In genomic region chr5:172642046-172642409, GRCh38 we compare ENCODE assay signal across 9 cellular contexts. TPM values are rescaled to one million over a fixed set of nuclear protein-coding genes. Genes with fewer than 3 reads are reported as not detected.
A peak's percentile ranks its signal among the peaks of the same experiment; 100 is the strongest.
DNase-seq lines count a peak whose midpoint lies in the region; ATAC-seq and TF ChIP-seq lines count a peak whose summit lies in the region.
"Had no signal": no experiment of that assay in that cellular context is flagged by ENCODE, and none has a peak within 500 bp of the region (broad histone marks: within the 10 kb centered on the region; RNA-seq: fewer than 3 reads in every experiment).

No MANE protein-coding gene starts in this region.

- peaks cover 51% of the 10 kb centered on the region for H3K4me1 ChIP-seq in Loucy (ENCODE audit: insufficient read depth, low read length, poor library complexity, severe bottlenecking)
- H3K4me1 ChIP-seq in osteoblast (ENCODE audit: insufficient read depth, low read length): peaks cover 15% of the 10 kb centered on the region

- no peaks in the 10 kb centered on the region for H3F3A ChIP-seq in Loucy (ENCODE audit: low read depth)

- no peaks in the 10 kb centered on the region for H3K9me2 ChIP-seq in Loucy (replicated peaks; ENCODE audit: low read depth, low read length)

- TF ChIP-seq CTCF in BJ (IDR thresholded peaks at IDR 0.05; ENCODE audit: insufficient read depth, low read depth, low read length) (no peak), Loucy (conservative IDR thresholded peaks at IDR 0.05; ENCODE audit: low read length) (no peak), epithelial cell of proximal tubule (conservative IDR thresholded peaks at IDR 0.05; ENCODE audit: low read depth, low read length) (no peak), osteoblast (IDR thresholded peaks at IDR 0.05; ENCODE audit: extremely low read depth, low read depth, low read length) (no peak)

- POLR2A ChIA-PET in BJ (lab: Charles Lee): no interaction called here

- ATAC-seq in HG02885 (IDR thresholded peaks at IDR 0.05; ENCODE audit: poor library complexity, unreplicated experiment): no peak

- CTCF ChIA-PET in BJ (lab: Yijun Ruan, JAX): interaction anchor here (0.9 to 4.1 kb wide), 5 partner anchors 11 to 163 kb away, joined by 3 to 22 read pairs (median 4); no protein-coding TSS in a partner anchor

- H3K27me3 ChIP-seq in BJ (ENCODE audit: control insufficient read depth, insufficient read depth, low read length) (no peaks in the 10 kb centered on the region), Loucy (ENCODE audit: insufficient read depth, low read length, poor library complexity, severe bottlenecking) (no peaks in the 10 kb centered on the region), osteoblast (ENCODE audit: insufficient read depth, low read length) (peaks cover 3% of the 10 kb centered on the region)

- H4K20me1 ChIP-seq in Loucy (ENCODE audit: insufficient read depth, low read length, poor library complexity, severe bottlenecking): no peaks in the 10 kb centered on the region
- H4K20me1 ChIP-seq in osteoblast (ENCODE audit: insufficient read depth, low read length): peaks cover 3% of the 10 kb centered on the region

- H2AFZ ChIP-seq in Loucy (ENCODE audit: low read length) (peak overlapping the region; percentile 80; the same call in 1 of the 2 replicates), osteoblast (ENCODE audit: low read length) (no peak overlapping the region)

- peak overlapping the region; percentile 91 for H3K9ac ChIP-seq in Loucy (ENCODE audit: low read depth, low read length, poor library complexity, severe bottlenecking)

- H3K4me2 ChIP-seq in Loucy (ENCODE audit: low read depth, low read length, poor library complexity, severe bottlenecking) (peak overlapping the region; percentile 77), osteoblast (ENCODE audit: insufficient read depth, low read length) (peak overlapping the region; percentile 76)

- H3K36me3 ChIP-seq in BJ (ENCODE audit: control insufficient read depth, insufficient read depth, low read length): no peaks in the 10 kb centered on the region
- H3K36me3 ChIP-seq in Loucy (ENCODE audit: insufficient read depth, low read length): no peaks in the 10 kb centered on the region
- H3K36me3 ChIP-seq in osteoblast (ENCODE audit: insufficient read depth, low read length): no peaks in the 10 kb centered on the region

- no peak for DNase-seq in BJ (ENCODE audit: low read depth)
- no peak for DNase-seq in epithelial cell of proximal tubule (ENCODE audit: low read depth)
- peak; percentile 85 for DNase-seq in osteoblast (ENCODE audit: insufficient read length, low spot score, missing footprints)
- DNase-seq in NCI-H1436 treated with DMSO at 0.1 percent for 48 hours (lab: John Stamatoyannopoulos, UW): no peak
- DNase-seq in T-helper 9 cell: no peak
- DNase-seq in C1 segment of cervical spinal cord (lab: John Stamatoyannopoulos, UW): no peak
- DNase-seq: stimulated activated naive B cell treated with anti-CD40 and anti-IgM and Interleukin-4, amounts not matched to agents 10 μg/mL and 1 μg/mL and 100 μg/mL, for 72 hours had no signal

- no peaks in the 10 kb centered on the region for H3K9me3 ChIP-seq in Loucy (ENCODE audit: insufficient read depth, low read depth, low read length)
- no peaks in the 10 kb centered on the region for H3K9me3 ChIP-seq in osteoblast (ENCODE audit: low read depth, low read length)

- H3K27ac ChIP-seq in osteoblast (ENCODE audit: low read depth, low read length): no peak overlapping the region

- H3K4me3 ChIP-seq in BJ (ENCODE audit: low read depth, low read length) (peak overlapping the region; percentile 59), Loucy (ENCODE audit: low read length, poor library complexity, severe bottlenecking) (peak overlapping the region; percentile 79), epithelial cell of proximal tubule (ENCODE audit: low read depth, low read length) (peak overlapping the region; percentile 46), osteoblast (ENCODE audit: insufficient read depth, low read length) (peak overlapping the region; percentile 70)

- H3K79me2 ChIP-seq in Loucy (ENCODE audit: insufficient read depth, low read length) (peaks cover 42% of the 10 kb centered on the region), osteoblast (ENCODE audit: insufficient read depth, low read length) (no peaks in the 10 kb centered on the region)

RNA-seq across cellular contexts. Expression of gene NEURL1B, which starts 1.0 kb away (rescaled TPM):
- 1.5 and 2.3 TPM in 2 replicates for polyA plus RNA-seq in BJ (2011; rRNA removed)
- polyA minus RNA-seq in BJ (2011; rRNA and poly(A)+ RNA removed): 2.9 and 4.8 TPM in 2 replicates
- total RNA-seq in epithelial cell of proximal tubule (1.0 and 4.4 TPM in 2 replicates), osteoblast (0.29 and 0.36 TPM in 2 replicates)
